1 cellular context compared by ENCODE assay signal in genomic region chr21:34037446-34037845, GRCh38.
TF ChIP-seq lines count a peak whose summit lies in the region.

No MANE protein-coding gene starts in this region.

TF ChIP-seq in K562, 482 proteins besides CTCF, POLR2A, EP300 and RAD21 (continued from another document):
- TF ChIP-seq ETV5 (CRISPR knock-in tag; IDR thresholded peaks at IDR 0.05; ENCODE audit: low read depth) = no peak
- TF ChIP-seq ZNF212 (CRISPR knock-in tag; IDR thresholded peaks at IDR 0.05) = no peak
- no peak for TF ChIP-seq FUS (optimal IDR thresholded peaks at IDR 0.05; ENCODE audit: low read depth, low read length)
- no peak for TF ChIP-seq MXI1 (IDR thresholded peaks at IDR 0.05; ENCODE audit: low read depth, low read length)
- TF ChIP-seq HINFP (tag; conservative IDR thresholded peaks at IDR 0.05; ENCODE audit: low read depth) = no peak
- peak; percentile 20 for TF ChIP-seq CBFA2T3 (IDR thresholded peaks at IDR 0.05)
- TF ChIP-seq BRF2 (IDR thresholded peaks at IDR 0.05; ENCODE audit: borderline replicate concordance, insufficient read depth, insufficient read length) = no peak
- TF ChIP-seq USF2 (CRISPR knock-in tag; IDR thresholded peaks at IDR 0.05) = no peak
- no peak for TF ChIP-seq ZNF263 (CRISPR knock-in tag; IDR thresholded peaks at IDR 0.05; ENCODE audit: borderline replicate concordance)
- no peak for TF ChIP-seq FOXJ3 (CRISPR knock-in tag; IDR thresholded peaks at IDR 0.05)
- TF ChIP-seq ZC3H11A (IDR thresholded peaks at IDR 0.05; ENCODE audit: low read depth, low read length) = no peak
- TF ChIP-seq WHSC1 (IDR thresholded peaks at IDR 0.05; ENCODE audit: low read length) = no peak
- TF ChIP-seq RNF219 (CRISPR knock-in tag; IDR thresholded peaks at IDR 0.05) = no peak
- TF ChIP-seq FOXJ2 (tag; IDR thresholded peaks at IDR 0.05) = no peak
- 0 out of 2 replicates have a peak, but pooled peaks have one; percentile 29 for TF ChIP-seq JUND (IDR thresholded peaks at IDR 0.05; ENCODE audit: borderline replicate concordance, low read depth, low read length)
- peak; percentile 19; the same call in 1 of the 3 replicates for TF ChIP-seq JUND (tag; IDR thresholded peaks at IDR 0.05; ENCODE audit: borderline replicate concordance, low read depth, low read length)
- no peak for TF ChIP-seq RAD51 (IDR thresholded peaks at IDR 0.05; ENCODE audit: borderline replicate concordance, low read depth)
- TF ChIP-seq EGR1 (conservative IDR thresholded peaks at IDR 0.05) = peak; percentile 66
- TF ChIP-seq, protein P1, sequence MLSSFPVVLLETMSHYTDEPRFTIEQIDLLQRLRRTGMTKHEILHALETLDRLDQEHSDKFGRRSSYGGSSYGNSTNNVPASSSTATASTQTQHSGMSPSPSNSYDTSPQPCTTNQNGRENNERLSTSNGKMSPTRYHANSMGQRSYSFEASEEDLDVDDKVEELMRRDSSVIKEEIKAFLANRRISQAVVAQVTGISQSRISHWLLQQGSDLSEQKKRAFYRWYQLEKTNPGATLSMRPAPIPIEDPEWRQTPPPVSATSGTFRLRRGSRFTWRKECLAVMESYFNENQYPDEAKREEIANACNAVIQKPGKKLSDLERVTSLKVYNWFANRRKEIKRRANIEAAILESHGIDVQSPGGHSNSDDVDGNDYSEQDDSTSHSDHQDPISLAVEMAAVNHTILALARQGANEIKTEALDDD (IDR thresholded peaks at IDR 0.05) = no peak
- TF ChIP-seq CBFA2T2 (conservative IDR thresholded peaks at IDR 0.05) = no peak
- no peak for TF ChIP-seq RUNX1 (IDR thresholded peaks at IDR 0.05; ENCODE audit: low read depth)
- TF ChIP-seq, protein P2, sequence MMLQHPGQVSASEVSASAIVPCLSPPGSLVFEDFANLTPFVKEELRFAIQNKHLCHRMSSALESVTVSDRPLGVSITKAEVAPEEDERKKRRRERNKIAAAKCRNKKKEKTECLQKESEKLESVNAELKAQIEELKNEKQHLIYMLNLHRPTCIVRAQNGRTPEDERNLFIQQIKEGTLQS (IDR thresholded peaks at IDR 0.05) = peak; percentile 13; the same call in 1 of the 2 replicates
- TF ChIP-seq, protein P2 (CRISPR knock-in tag; conservative IDR thresholded peaks at IDR 0.05) = no peak
- TF ChIP-seq ZNF583 (CRISPR knock-in tag; IDR thresholded peaks at IDR 0.05) = no peak
- no peak for TF ChIP-seq ZNF589 (CRISPR knock-in tag; IDR thresholded peaks at IDR 0.05; ENCODE audit: low read depth)
- TF ChIP-seq, protein P3, sequence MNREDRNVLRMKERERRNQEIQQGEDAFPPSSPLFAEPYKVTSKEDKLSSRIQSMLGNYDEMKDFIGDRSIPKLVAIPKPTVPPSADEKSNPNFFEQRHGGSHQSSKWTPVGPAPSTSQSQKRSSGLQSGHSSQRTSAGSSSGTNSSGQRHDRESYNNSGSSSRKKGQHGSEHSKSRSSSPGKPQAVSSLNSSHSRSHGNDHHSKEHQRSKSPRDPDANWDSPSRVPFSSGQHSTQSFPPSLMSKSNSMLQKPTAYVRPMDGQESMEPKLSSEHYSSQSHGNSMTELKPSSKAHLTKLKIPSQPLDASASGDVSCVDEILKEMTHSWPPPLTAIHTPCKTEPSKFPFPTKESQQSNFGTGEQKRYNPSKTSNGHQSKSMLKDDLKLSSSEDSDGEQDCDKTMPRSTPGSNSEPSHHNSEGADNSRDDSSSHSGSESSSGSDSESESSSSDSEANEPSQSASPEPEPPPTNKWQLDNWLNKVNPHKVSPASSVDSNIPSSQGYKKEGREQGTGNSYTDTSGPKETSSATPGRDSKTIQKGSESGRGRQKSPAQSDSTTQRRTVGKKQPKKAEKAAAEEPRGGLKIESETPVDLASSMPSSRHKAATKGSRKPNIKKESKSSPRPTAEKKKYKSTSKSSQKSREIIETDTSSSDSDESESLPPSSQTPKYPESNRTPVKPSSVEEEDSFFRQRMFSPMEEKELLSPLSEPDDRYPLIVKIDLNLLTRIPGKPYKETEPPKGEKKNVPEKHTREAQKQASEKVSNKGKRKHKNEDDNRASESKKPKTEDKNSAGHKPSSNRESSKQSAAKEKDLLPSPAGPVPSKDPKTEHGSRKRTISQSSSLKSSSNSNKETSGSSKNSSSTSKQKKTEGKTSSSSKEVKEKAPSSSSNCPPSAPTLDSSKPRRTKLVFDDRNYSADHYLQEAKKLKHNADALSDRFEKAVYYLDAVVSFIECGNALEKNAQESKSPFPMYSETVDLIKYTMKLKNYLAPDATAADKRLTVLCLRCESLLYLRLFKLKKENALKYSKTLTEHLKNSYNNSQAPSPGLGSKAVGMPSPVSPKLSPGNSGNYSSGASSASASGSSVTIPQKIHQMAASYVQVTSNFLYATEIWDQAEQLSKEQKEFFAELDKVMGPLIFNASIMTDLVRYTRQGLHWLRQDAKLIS (CRISPR knock-in tag; IDR thresholded peaks at IDR 0.05) = no peak
- TF ChIP-seq, protein P4, sequence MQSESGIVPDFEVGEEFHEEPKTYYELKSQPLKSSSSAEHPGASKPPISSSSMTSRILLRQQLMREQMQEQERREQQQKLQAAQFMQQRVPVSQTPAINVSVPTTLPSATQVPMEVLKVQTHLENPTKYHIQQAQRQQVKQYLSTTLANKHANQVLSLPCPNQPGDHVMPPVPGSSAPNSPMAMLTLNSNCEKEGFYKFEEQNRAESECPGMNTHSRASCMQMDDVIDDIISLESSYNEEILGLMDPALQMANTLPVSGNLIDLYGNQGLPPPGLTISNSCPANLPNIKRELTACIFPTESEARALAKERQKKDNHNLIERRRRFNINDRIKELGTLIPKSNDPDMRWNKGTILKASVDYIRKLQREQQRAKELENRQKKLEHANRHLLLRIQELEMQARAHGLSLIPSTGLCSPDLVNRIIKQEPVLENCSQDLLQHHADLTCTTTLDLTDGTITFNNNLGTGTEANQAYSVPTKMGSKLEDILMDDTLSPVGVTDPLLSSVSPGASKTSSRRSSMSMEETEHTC (IDR thresholded peaks at IDR 0.05) = no peak
- TF ChIP-seq, protein P5, sequence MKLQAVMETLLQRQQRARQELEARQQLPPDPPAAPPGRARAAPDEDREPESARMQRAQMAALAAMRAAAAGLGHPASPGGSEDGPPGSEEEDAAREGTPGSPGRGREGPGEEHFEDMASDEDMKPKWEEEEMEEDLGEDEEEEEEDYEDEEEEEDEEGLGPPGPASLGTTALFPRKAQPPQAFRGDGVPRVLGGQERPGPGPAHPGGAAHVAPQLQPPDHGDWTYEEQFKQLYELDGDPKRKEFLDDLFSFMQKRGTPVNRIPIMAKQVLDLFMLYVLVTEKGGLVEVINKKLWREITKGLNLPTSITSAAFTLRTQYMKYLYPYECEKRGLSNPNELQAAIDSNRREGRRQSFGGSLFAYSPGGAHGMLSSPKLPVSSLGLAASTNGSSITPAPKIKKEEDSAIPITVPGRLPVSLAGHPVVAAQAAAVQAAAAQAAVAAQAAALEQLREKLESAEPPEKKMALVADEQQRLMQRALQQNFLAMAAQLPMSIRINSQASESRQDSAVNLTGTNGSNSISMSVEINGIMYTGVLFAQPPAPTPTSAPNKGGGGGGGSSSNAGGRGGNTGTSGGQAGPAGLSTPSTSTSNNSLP (IDR thresholded peaks at IDR 0.05; ENCODE audit: borderline replicate concordance, low read depth, low read length) = no peak
- TF ChIP-seq PHF8 (IDR thresholded peaks at IDR 0.05; ENCODE audit: borderline replicate concordance, low read length) = no peak
- no peak for TF ChIP-seq ZNF3 (CRISPR knock-in tag; IDR thresholded peaks at IDR 0.05)
- TF ChIP-seq PTBP1 (IDR thresholded peaks at IDR 0.05; ENCODE audit: low read depth, low read length) = no peak
- TF ChIP-seq COPS2 (conservative IDR thresholded peaks at IDR 0.05) = no peak
- no peak for TF ChIP-seq SP1 (CRISPR knock-in tag; IDR thresholded peaks at IDR 0.05)
- no peak for TF ChIP-seq PRMT5 (CRISPR knock-in tag; IDR thresholded peaks at IDR 0.05)
- no peak for TF ChIP-seq PTRF (tag; IDR thresholded peaks at IDR 0.05)
- peak; percentile 73 for TF ChIP-seq FOSL1 (tag; conservative IDR thresholded peaks at IDR 0.05)
- no peak for TF ChIP-seq MAX (CRISPR knock-in tag; IDR thresholded peaks at IDR 0.05)
- 0 out of 4 replicates have a peak, but pooled peaks of 1 of the 2 experiments have one; percentile 21 for TF ChIP-seq RCOR1 (IDR thresholded peaks at IDR 0.05; ENCODE audit: borderline replicate concordance in 1 of 2, low read depth in 2 of 2, low read length in 2 of 2)
- no peak for TF ChIP-seq KDM1A (IDR thresholded peaks at IDR 0.05)
